Comparison of ENCODE assay signal across 1 cellular context in genomic region chr19:52188822-52189744, GRCh38.
A peak's percentile ranks its signal among the peaks of the same experiment; 100 is the strongest.
TF ChIP-seq lines count a peak whose summit lies in the region.

No MANE protein-coding gene starts in this region.

TF ChIP-seq in K562, 482 proteins besides CTCF, POLR2A, EP300 and RAD21 (continued from another document):
- TF ChIP-seq SMAD4 (CRISPR knock-in tag; conservative IDR thresholded peaks at IDR 0.05): 0 out of 2 replicates have a peak, but pooled peaks have one; percentile 24
- no peak for TF ChIP-seq NR2C2 (CRISPR knock-in tag; IDR thresholded peaks at IDR 0.05)
- TF ChIP-seq NR2C2 (tag; IDR thresholded peaks at IDR 0.05): peak; percentile 51; the same call in 1 of the 2 replicates
- TF ChIP-seq ZKSCAN1 (IDR thresholded peaks at IDR 0.05; ENCODE audit: low read depth, low read length): 0 out of 2 replicates have a peak, but pooled peaks have one; percentile 38
- no peak for TF ChIP-seq BRD9 (IDR thresholded peaks at IDR 0.05; ENCODE audit: low read depth, partially characterized antibody)
- TF ChIP-seq POLR2B (IDR thresholded peaks at IDR 0.05; ENCODE audit: low read depth, partially characterized antibody): peak; percentile 51
- TF ChIP-seq NCOA1 (IDR thresholded peaks at IDR 0.05; ENCODE audit: low read depth): 0 out of 2 replicates have a peak, but pooled peaks have one; percentile 38
- peak; percentile 25; the same call in 1 of the 2 replicates for TF ChIP-seq MTA1 (IDR thresholded peaks at IDR 0.05; ENCODE audit: borderline replicate concordance)
- TF ChIP-seq ZBTB2 (IDR thresholded peaks at IDR 0.05): peak; percentile 87
- no peak for TF ChIP-seq NFRKB (IDR thresholded peaks at IDR 0.05; ENCODE audit: low read depth)
- peak; percentile 19; the same call in 1 of the 2 replicates for TF ChIP-seq HES1 (IDR thresholded peaks at IDR 0.05; ENCODE audit: low read depth)
- no peak for TF ChIP-seq ZNF224 (CRISPR knock-in tag; IDR thresholded peaks at IDR 0.05)
- no peak for TF ChIP-seq NFE2L1 (tag; IDR thresholded peaks at IDR 0.05; ENCODE audit: borderline replicate concordance, low read depth)
- peak; percentile 43 to 84; a peak in 3 of 4 replicates for TF ChIP-seq RCOR1 (IDR thresholded peaks at IDR 0.05; ENCODE audit: borderline replicate concordance in 1 of 2, low read depth in 2 of 2, low read length in 2 of 2)
- peak; percentile 68; the same call in 1 of the 2 replicates for TF ChIP-seq ZNF384 (IDR thresholded peaks at IDR 0.05; ENCODE audit: low read depth, low read length)
- peak; percentile 20 for TF ChIP-seq ARHGAP35 (IDR thresholded peaks at IDR 0.05; ENCODE audit: partially characterized antibody)
- peak; percentile 64 for TF ChIP-seq NFYB (IDR thresholded peaks at IDR 0.05; ENCODE audit: extremely low read depth, insufficient read length)
- TF ChIP-seq BCOR (IDR thresholded peaks at IDR 0.05): peak; percentile 90
- 0 out of 2 replicates have a peak, but pooled peaks have one; percentile 15 for TF ChIP-seq PHB2 (IDR thresholded peaks at IDR 0.05; ENCODE audit: low read depth)
- TF ChIP-seq NBN (IDR thresholded peaks at IDR 0.05; ENCODE audit: low read depth): 0 out of 2 replicates have a peak, but pooled peaks have one; percentile 39
- TF ChIP-seq FOXK2 (conservative IDR thresholded peaks at IDR 0.05 in 1 of 2, IDR thresholded peaks at IDR 0.05 in 1 of 2; ENCODE audit: low read depth in 2 of 2): 0 out of 4 replicates have a peak, but pooled peaks of 1 of the 2 experiments have one; percentile 10
- peak; percentile 97 for TF ChIP-seq ZNF121 (CRISPR knock-in tag; conservative IDR thresholded peaks at IDR 0.05)
- TF ChIP-seq CBX5 (IDR thresholded peaks at IDR 0.05; ENCODE audit: borderline replicate concordance, low read depth): no peak
- TF ChIP-seq ZNF79 (CRISPR knock-in tag; IDR thresholded peaks at IDR 0.05; ENCODE audit: low read depth): no peak
- TF ChIP-seq SPI1 (IDR thresholded peaks at IDR 0.05; ENCODE audit: borderline replicate concordance, low read depth, low read length): no peak
- peak; percentile 26 for TF ChIP-seq TAF1 (IDR thresholded peaks at IDR 0.05; ENCODE audit: control insufficient read depth, extremely low read depth, insufficient read depth, low read length, severe bottlenecking)
- TF ChIP-seq PBX2 (CRISPR knock-in tag; IDR thresholded peaks at IDR 0.05; ENCODE audit: low read depth): no peak
- peak; percentile 93; the same call in 1 of the 2 replicates for TF ChIP-seq PBX2 (tag; conservative IDR thresholded peaks at IDR 0.05; ENCODE audit: low read depth)
- TF ChIP-seq, protein P1, sequence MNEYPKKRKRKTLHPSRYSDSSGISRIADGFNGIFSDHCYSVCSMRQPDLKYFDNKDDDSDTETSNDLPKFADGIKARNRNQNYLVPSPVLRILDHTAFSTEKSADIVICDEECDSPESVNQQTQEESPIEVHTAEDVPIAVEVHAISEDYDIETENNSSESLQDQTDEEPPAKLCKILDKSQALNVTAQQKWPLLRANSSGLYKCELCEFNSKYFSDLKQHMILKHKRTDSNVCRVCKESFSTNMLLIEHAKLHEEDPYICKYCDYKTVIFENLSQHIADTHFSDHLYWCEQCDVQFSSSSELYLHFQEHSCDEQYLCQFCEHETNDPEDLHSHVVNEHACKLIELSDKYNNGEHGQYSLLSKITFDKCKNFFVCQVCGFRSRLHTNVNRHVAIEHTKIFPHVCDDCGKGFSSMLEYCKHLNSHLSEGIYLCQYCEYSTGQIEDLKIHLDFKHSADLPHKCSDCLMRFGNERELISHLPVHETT (CRISPR knock-in tag; conservative IDR thresholded peaks at IDR 0.05 in 1 of 2, IDR thresholded peaks at IDR 0.05 in 1 of 2): peak in 1 of 2 experiments; percentile 15; a peak in 1 of 4 replicates
- no peak for TF ChIP-seq TOE1 (IDR thresholded peaks at IDR 0.05; ENCODE audit: borderline replicate concordance)
- no peak for TF ChIP-seq TOE1 (CRISPR knock-in tag; IDR thresholded peaks at IDR 0.05; ENCODE audit: borderline replicate concordance, low read depth)
- TF ChIP-seq DPF2 (IDR thresholded peaks at IDR 0.05): peak; percentile 49; the same call in 1 of the 2 replicates
- TF ChIP-seq ZC3H11A (IDR thresholded peaks at IDR 0.05; ENCODE audit: low read depth, low read length): no peak
- TF ChIP-seq ZNF696 (CRISPR knock-in tag; conservative IDR thresholded peaks at IDR 0.05): no peak
